Comparison of ENCODE assay signal across 8 cellular contexts in the genomic region with DNA sequence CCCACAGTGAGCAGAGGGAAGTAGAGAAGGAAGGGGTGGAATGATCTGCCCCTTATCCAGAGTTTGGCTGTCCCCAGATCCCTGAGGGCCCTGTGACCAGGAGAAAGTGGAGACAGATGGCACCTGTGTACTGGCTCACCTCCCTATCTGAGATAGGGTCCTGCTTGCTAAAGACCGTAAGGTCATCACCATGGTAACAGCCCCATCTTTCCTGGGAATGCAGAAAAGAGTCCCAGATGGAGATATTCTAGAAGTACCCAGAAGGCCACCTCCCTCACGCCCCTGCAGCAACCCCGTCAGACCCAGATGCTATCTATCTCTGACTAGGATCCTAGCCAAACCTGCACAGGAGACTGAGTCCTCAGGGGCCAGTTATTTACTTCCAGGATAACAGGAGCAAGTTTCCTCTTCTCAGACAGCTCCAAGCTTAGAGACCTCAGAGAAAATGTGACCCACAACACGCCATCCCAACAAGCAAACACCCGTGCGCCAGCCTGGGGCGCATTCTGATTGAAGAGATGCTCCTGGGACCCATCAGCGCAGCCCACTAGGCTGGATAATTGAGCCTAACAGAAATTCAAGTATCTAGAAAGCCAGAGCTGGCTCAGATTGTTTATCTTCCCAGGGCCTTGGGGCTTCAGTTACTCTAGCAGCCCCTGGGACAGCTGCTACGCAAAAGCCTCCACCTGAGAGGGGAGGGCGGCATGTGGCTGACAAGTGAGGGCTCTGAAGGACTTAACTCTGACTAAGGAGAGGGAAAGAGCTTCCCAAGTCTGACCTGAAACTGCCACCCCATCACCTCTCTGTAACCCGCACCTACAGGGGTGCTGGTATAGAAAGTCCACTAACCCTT. TPM values are rescaled to one million over a fixed set of nuclear protein-coding genes. Genes with fewer than 3 reads are reported as not detected.
A peak's percentile ranks its signal among the peaks of the same experiment; 100 is the strongest.
DNase-seq lines count a peak whose midpoint lies in the region; ATAC-seq, FAIRE-seq and TF ChIP-seq lines count a peak whose summit lies in the region.
"Had no signal": no experiment of that assay in that cellular context is flagged by ENCODE, and none has a peak within 500 bp of the region (broad histone marks: within the 10 kb centered on the region; RNA-seq: fewer than 3 reads in every experiment).

No MANE protein-coding gene starts in this region.

- no peaks in the 10 kb centered on the region for H3K9me3 ChIP-seq in K562 (replicated peaks; ENCODE audit: control insufficient read depth, insufficient read depth, low read depth, low read length)
- H3K9me3 ChIP-seq: body of pancreas had no signal

- TF ChIP-seq CTCF in K562 (IDR thresholded peaks at IDR 0.05 in 2 of 3, conservative IDR thresholded peaks at IDR 0.05 in 1 of 3; ENCODE audit: insufficient read depth in 2 of 3, low read depth in 1 of 3, low read length in 3 of 3), result no peak

- intact Hi-C loops in K562 (cut with micrococcal nuclease), result loop anchor here (2.0 kb wide), 1 partner anchor 27 kb away; no protein-coding TSS in a partner anchor

- peaks cover 33% of the 10 kb centered on the region for H3K79me2 ChIP-seq in K562 (ENCODE audit: control insufficient read depth, insufficient read depth, low read length)

- no peak overlapping the region for H2AFZ ChIP-seq in K562 (ENCODE audit: low read depth, low read length)

- peaks cover 27 to 47% of the 10 kb centered on the region in 2 experiments for H3K4me1 ChIP-seq in K562 (replicated peaks in 1 of 2; ENCODE audit: control insufficient read depth in 2 of 2, insufficient read depth in 2 of 2, low read length in 2 of 2)

- H3K27me3 ChIP-seq in K562 (ENCODE audit: control insufficient read depth in 2 of 2, insufficient read depth in 2 of 2, low read length in 2 of 2), result no peaks in the 10 kb centered on the region
- H3K27me3 ChIP-seq: body of pancreas had no signal

- TF ChIP-seq RAD21 in K562 (CRISPR knock-in tag; conservative IDR thresholded peaks at IDR 0.05 in 1 of 2, IDR thresholded peaks at IDR 0.05 in 1 of 2), result no peak

- DNase-seq in NCI-H2107 treated with DMSO at 0.1 percent for 48 hours (lab: John Stamatoyannopoulos, UW; ENCODE audit: unreplicated experiment) (peak; percentile 35), NCI-H2107 (lab: John Stamatoyannopoulos, UW) (no peak), K562 (ENCODE audit: extremely low read depth in 1 of 4, low spot score in 3 of 4) (peak in 3 of 4 experiments; percentile 33 to 49 (median 35)), GM19239 (ENCODE audit: insufficient read length, low spot score) (no peak)
- DNase-seq: NCI-H446 had no signal

- CTCF ChIA-PET in K562 (lab: Yijun Ruan, JAX; ENCODE audit: low intra/inter-chr PET ratio), result no interaction called here

- H3K4me3 ChIP-seq in K562, result no peak overlapping the region
- peak overlapping the region in 4 of 7 experiments; percentile 65 to 94 (median 88) for H3K4me3 ChIP-seq in skin epidermis

- in situ Hi-C loops in K562 (cut with MboI), result no loop called here

- TF ChIP-seq POLR2A in K562 (conservative IDR thresholded peaks at IDR 0.05), result no peak

- H3K4me2 ChIP-seq in K562 (ENCODE audit: insufficient read depth, low read length), result peak overlapping the region; percentile 95; the same call in 1 of the 2 replicates

- no peak for ATAC-seq in K562
- ATAC-seq in HG03097 (IDR thresholded peaks at IDR 0.05; ENCODE audit: low FRiP score, unreplicated experiment), result no peak

- peaks cover 13% of the 10 kb centered on the region for H3K9me1 ChIP-seq in K562 (ENCODE audit: control insufficient read depth, insufficient read depth, low read length)

- BruUV-seq in K562 (replicated peaks; lab: Mats Ljungman, UMichigan), result no TSS peak

- 0 out of 2 replicates have a peak, but pooled peaks cover 14% of the 10 kb centered on the region for H4K20me1 ChIP-seq in K562 (replicated peaks; ENCODE audit: control insufficient read depth, insufficient read depth, low read length)

- no peak for TF ChIP-seq EP300 in K562 (IDR thresholded peaks at IDR 0.05; ENCODE audit: low read length)

- peaks cover 38% of the 10 kb centered on the region; the same call in 2 of the 3 replicates for H3K36me3 ChIP-seq in K562 (ENCODE audit: control insufficient read depth, insufficient read depth, low read length)

- H3K9ac ChIP-seq in K562 (ENCODE audit: insufficient read depth in 1 of 2, low read depth in 2 of 2, low read length in 2 of 2), result peak overlapping the region; percentile 77 to 83; a peak in 3 of 4 replicates

- no peak overlapping the region for H3K27ac ChIP-seq in K562 (ENCODE audit: extremely low read depth, low read depth, low read length)
- H3K27ac ChIP-seq in skin epidermis, result peak overlapping the region in 14 of 21 experiments; percentile 2 to 96 (median 84)

- 57% methylated on average over 11 of the region's 11 CpGs for WGBS in K562 (ENCODE audit: insufficient coverage, low coverage, missing lambda C conversion rate)

- POLR2A ChIA-PET in K562 (lab: Yijun Ruan, JAX), result interaction anchor here (0.5 to 2.0 kb wide), 6 partner anchors 7 to 113 kb away, joined by 3 to 7 read pairs (median 4); a partner anchor contains a TSS

- peak; percentile 65 for FAIRE-seq in K562 (lab: Jason Lieb, UNC)
- no peak for FAIRE-seq in GM19239 (lab: Jason Lieb, UNC)

RNA-seq across cellular contexts. Expression of a gene that starts 1.9 kb away (rescaled TPM):
- total RNA-seq in K562 (2011; cell fraction: chromatin; rRNA removed; ENCODE audit: low replicate concordance), result 30.8 and 69.1 TPM in 2 replicates
- total RNA-seq in K562 (2011; cell fraction: nucleolus; rRNA removed), result 46.8 and 47.9 TPM in 2 replicates
- 44.6 and 60.4 TPM in 2 replicates for total RNA-seq in K562 (2011; cell fraction: nucleoplasm; rRNA removed)
- total RNA-seq in K562 (2014; rRNA removed), result 21.6 and 30.7 TPM in 2 replicates
- 27.1 and 27.7 TPM in 2 replicates for total RNA-seq in K562 (2014; rRNA removed; fragmentation: Illumina TruSeq; extraction: Trizol)
- 34.2 and 36.9 TPM in 2 replicates for total RNA-seq in K562 (2015; rRNA removed; fragmentation: Illumina TruSeq; extraction: Trizol)
- total RNA-seq in K562 (2021), result 16.9 and 23.8 TPM in 2 replicates
- 38.2 and 57.4 TPM in 2 replicates for polyA plus RNA-seq in K562 (2011; rRNA removed)
- polyA plus RNA-seq in K562 (2011; cell fraction: cytosol; rRNA removed), result 46.5 and 67.4 TPM in 2 replicates
- 37.3 and 55.5 TPM in 2 replicates for polyA plus RNA-seq in K562 (2011; cell fraction: nucleus; rRNA removed)
- 29.5 and 36.7 TPM in 2 replicates for polyA plus RNA-seq in K562 (2012)
- 26.7 and 32.9 TPM in 2 replicates for polyA plus RNA-seq in K562 (2014; fragmentation: Illumina TruSeq; extraction: Trizol)
- 1 to 10 TPM; 2.7 to 4.6 TPM for polyA plus RNA-seq in K562 (2014; fragmentation: Nextera tagmentation; extraction: Ambion mirVana)
- polyA plus RNA-seq in K562 (2014; rRNA removed), result 29.5 and 31.9 TPM in 2 replicates
- polyA minus RNA-seq in K562 (2011; rRNA and poly(A)+ RNA removed), result 11.7 and 20.6 TPM in 2 replicates
- polyA minus RNA-seq in K562 (2011; cell fraction: cytosol; rRNA and poly(A)+ RNA removed), result 7.9 and 24.2 TPM in 2 replicates
- polyA minus RNA-seq in K562 (2011; cell fraction: nucleus; rRNA and poly(A)+ RNA removed), result 13.4 and 18.8 TPM in 2 replicates

RNA-seq across cellular contexts. Expression of a gene that starts 2.0 kb away (rescaled TPM):
- total RNA-seq in K562 (2011; cell fraction: chromatin; rRNA removed; ENCODE audit: low replicate concordance), result not detected in 2 replicates
- total RNA-seq in K562 (2011; cell fraction: nucleolus; rRNA removed), result not detected in 2 replicates
- not detected in 2 replicates for total RNA-seq in K562 (2011; cell fraction: nucleoplasm; rRNA removed)
- total RNA-seq in K562 (2014; rRNA removed), result not detected in 2 replicates
- not detected in 2 replicates for total RNA-seq in K562 (2014; rRNA removed; fragmentation: Illumina TruSeq; extraction: Trizol)
- not detected in 2 replicates for total RNA-seq in K562 (2015; rRNA removed; fragmentation: Illumina TruSeq; extraction: Trizol)
- total RNA-seq in K562 (2021), result not detected in 2 replicates
- not detected in 2 replicates for polyA plus RNA-seq in K562 (2011; rRNA removed)
- not detected in 2 replicates for polyA plus RNA-seq in K562 (2011; cell fraction: cytosol; rRNA removed)
- not detected in 2 replicates for polyA plus RNA-seq in K562 (2011; cell fraction: nucleus; rRNA removed)
- not detected in 2 replicates for polyA plus RNA-seq in K562 (2012)
- polyA plus RNA-seq in K562 (2014; fragmentation: Illumina TruSeq; extraction: Trizol), result not detected in 2 replicates
- not detected for polyA plus RNA-seq in K562 (2014; fragmentation: Nextera tagmentation; extraction: Ambion mirVana)
- polyA plus RNA-seq in K562 (2014; rRNA removed), result not detected in 2 replicates
- polyA minus RNA-seq in K562 (2011; rRNA and poly(A)+ RNA removed), result not detected in 2 replicates
- polyA minus RNA-seq in K562 (2011; cell fraction: cytosol; rRNA and poly(A)+ RNA removed), result not detected in 2 replicates
- not detected in 2 replicates for polyA minus RNA-seq in K562 (2011; cell fraction: nucleus; rRNA and poly(A)+ RNA removed)
- total RNA-seq: body of pancreas had no signal

RNA-seq across cellular contexts. Expression of a gene that starts 7.1 kb away (rescaled TPM):
- 38.1 and 46.5 TPM in 2 replicates for total RNA-seq in K562 (2011; cell fraction: chromatin; rRNA removed; ENCODE audit: low replicate concordance)
- total RNA-seq in K562 (2011; cell fraction: nucleolus; rRNA removed), result 16.2 and 17.1 TPM in 2 replicates
- 31.9 and 49.0 TPM in 2 replicates for total RNA-seq in K562 (2011; cell fraction: nucleoplasm; rRNA removed)
- total RNA-seq in K562 (2014; rRNA removed), result 1.8 and 2.3 TPM in 2 replicates
- 2.6 and 2.8 TPM in 2 replicates for total RNA-seq in K562 (2014; rRNA removed; fragmentation: Illumina TruSeq; extraction: Trizol)
- 2.1 TPM in 2 replicates for total RNA-seq in K562 (2015; rRNA removed; fragmentation: Illumina TruSeq; extraction: Trizol)
- 1.5 and 2.1 TPM in 2 replicates for total RNA-seq in K562 (2021)
- polyA plus RNA-seq in K562 (2011; rRNA removed), result 5.3 and 6.1 TPM in 2 replicates
- 1.2 and 1.8 TPM in 2 replicates for polyA plus RNA-seq in K562 (2011; cell fraction: cytosol; rRNA removed)
- 30.6 and 32.1 TPM in 2 replicates for polyA plus RNA-seq in K562 (2011; cell fraction: nucleus; rRNA removed)
- 3.0 and 12.4 TPM in 2 replicates for polyA plus RNA-seq in K562 (2012)
- 2.2 and 3.0 TPM in 2 replicates for polyA plus RNA-seq in K562 (2014; fragmentation: Illumina TruSeq; extraction: Trizol)
- under 1 TPM; 0.49 to 0.95 TPM for polyA plus RNA-seq in K562 (2014; fragmentation: Nextera tagmentation; extraction: Ambion mirVana)
- 3.2 and 4.6 TPM in 2 replicates for polyA plus RNA-seq in K562 (2014; rRNA removed)
- 2.2 and 4.8 TPM in 2 replicates for polyA minus RNA-seq in K562 (2011; rRNA and poly(A)+ RNA removed)
- polyA minus RNA-seq in K562 (2011; cell fraction: cytosol; rRNA and poly(A)+ RNA removed), result 0.73 TPM in 1 of 2 replicates, not detected in the other
- 4.2 and 5.3 TPM in 2 replicates for polyA minus RNA-seq in K562 (2011; cell fraction: nucleus; rRNA and poly(A)+ RNA removed)

RNA-seq across cellular contexts. Expression of a gene that starts 37.3 kb away (rescaled TPM):
- not detected in 2 replicates for total RNA-seq in K562 (2011; cell fraction: chromatin; rRNA removed; ENCODE audit: low replicate concordance)
- not detected in 2 replicates for total RNA-seq in K562 (2011; cell fraction: nucleolus; rRNA removed)
- total RNA-seq in K562 (2011; cell fraction: nucleoplasm; rRNA removed), result not detected in 2 replicates
- total RNA-seq in K562 (2014; rRNA removed) (not detected in 2 replicates), K562 (2014; rRNA removed; fragmentation: Illumina TruSeq; extraction: Trizol) (0.07 TPM in 1 of 2 replicates, not detected in the other), K562 (2015; rRNA removed; fragmentation: Illumina TruSeq; extraction: Trizol) (0.07 TPM in 1 of 2 replicates, not detected in the other), K562 (2021) (0.09 TPM in 1 of 2 replicates, not detected in the other)
- polyA plus RNA-seq in K562 (2011; rRNA removed) (0.04 and 0.06 TPM in 2 replicates), K562 (2014; fragmentation: Illumina TruSeq; extraction: Trizol) (0.12 and 0.13 TPM in 2 replicates), K562 (2014; fragmentation: Nextera tagmentation; extraction: Ambion mirVana) (under 1 TPM; 0.04 to 0.06 TPM), K562 (2014; rRNA removed) (0.07 TPM in 1 of 2 replicates, not detected in the other)
- polyA plus RNA-seq in K562 (2011; cell fraction: cytosol; rRNA removed), result 0.06 and 0.10 TPM in 2 replicates
- 0.11 TPM in 1 of 2 replicates, not detected in the other for polyA plus RNA-seq in K562 (2011; cell fraction: nucleus; rRNA removed)
- 0.08 TPM in 2 replicates for polyA plus RNA-seq in K562 (2012)
- not detected in 2 replicates for polyA minus RNA-seq in K562 (2011; rRNA and poly(A)+ RNA removed)
- polyA minus RNA-seq in K562 (2011; cell fraction: cytosol; rRNA and poly(A)+ RNA removed), result not detected in 2 replicates
- not detected in 2 replicates for polyA minus RNA-seq in K562 (2011; cell fraction: nucleus; rRNA and poly(A)+ RNA removed)

RNA-seq across cellular contexts. Expression of a gene that starts 55.1 kb away (rescaled TPM):
- total RNA-seq in K562 (2011; cell fraction: chromatin; rRNA removed; ENCODE audit: low replicate concordance), result 82.2 and 185 TPM in 2 replicates
- 141 and 157 TPM in 2 replicates for total RNA-seq in K562 (2011; cell fraction: nucleolus; rRNA removed)
- 125 and 145 TPM in 2 replicates for total RNA-seq in K562 (2011; cell fraction: nucleoplasm; rRNA removed)
- total RNA-seq in K562 (2014; rRNA removed) (228 and 254 TPM in 2 replicates), K562 (2014; rRNA removed; fragmentation: Illumina TruSeq; extraction: Trizol) (109 and 120 TPM in 2 replicates), K562 (2015; rRNA removed; fragmentation: Illumina TruSeq; extraction: Trizol) (135 and 138 TPM in 2 replicates), K562 (2021) (232 and 251 TPM in 2 replicates)
- polyA plus RNA-seq in K562 (2011; rRNA removed) (95.3 and 113 TPM in 2 replicates), K562 (2014; fragmentation: Illumina TruSeq; extraction: Trizol) (241 and 262 TPM in 2 replicates), K562 (2014; fragmentation: Nextera tagmentation; extraction: Ambion mirVana) (1 to 10 TPM; 2.0 to 2.8 TPM), K562 (2014; rRNA removed) (180 and 183 TPM in 2 replicates)
- polyA plus RNA-seq in K562 (2011; cell fraction: cytosol; rRNA removed), result 99.5 and 218 TPM in 2 replicates
- polyA plus RNA-seq in K562 (2011; cell fraction: nucleus; rRNA removed), result 118 and 158 TPM in 2 replicates
- polyA plus RNA-seq in K562 (2012), result 209 and 221 TPM in 2 replicates
- 70.8 and 115 TPM in 2 replicates for polyA minus RNA-seq in K562 (2011; rRNA and poly(A)+ RNA removed)
- polyA minus RNA-seq in K562 (2011; cell fraction: cytosol; rRNA and poly(A)+ RNA removed), result 65.7 and 104 TPM in 2 replicates
- 34.9 and 40.7 TPM in 2 replicates for polyA minus RNA-seq in K562 (2011; cell fraction: nucleus; rRNA and poly(A)+ RNA removed)

Comparison
In these comparisons a context has a peak if more than half of its experiments do, and no peak if none do; other contexts are left out.
1. DNase-seq: peak in NCI-H2107 treated with DMSO at 0.1 percent for 48 hours (single experiment) and K562 (3 of 4); none in NCI-H2107 (single experiment) and GM19239 (single experiment).